In the genomic region with DNA sequence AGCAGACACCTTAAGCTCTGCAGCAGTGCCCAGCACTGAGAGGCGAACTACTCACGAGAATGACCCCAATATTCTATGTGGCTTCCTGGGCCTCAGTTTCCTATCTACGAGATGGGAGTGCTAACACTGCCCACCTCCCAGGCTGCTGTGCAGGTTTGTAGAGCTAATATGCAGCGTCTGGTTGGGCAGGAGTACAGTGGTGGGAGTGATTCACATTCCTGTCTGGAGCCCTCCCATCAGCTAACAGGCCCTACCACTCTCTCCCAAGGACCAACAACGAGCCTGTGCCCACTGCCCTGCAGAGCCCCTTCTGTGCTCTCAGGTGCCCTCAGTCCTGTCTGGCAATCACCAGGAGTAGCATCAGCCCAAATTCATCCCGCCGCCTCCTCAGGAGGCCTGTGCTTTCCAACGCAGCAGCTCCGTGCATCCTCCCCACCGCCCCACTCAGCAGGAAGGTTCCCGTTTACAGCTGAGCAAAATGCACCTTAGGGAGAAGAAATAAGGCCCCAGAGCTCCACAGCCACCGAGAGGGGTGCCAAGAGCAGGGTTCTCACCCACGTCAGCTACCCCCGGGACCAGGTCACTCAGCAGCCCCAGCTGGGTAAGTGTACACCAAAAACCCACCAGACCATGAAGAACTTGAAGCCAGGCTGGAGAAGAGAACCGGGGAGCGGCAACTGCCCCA, we compare ENCODE assay signal across 1 cellular context.
TF ChIP-seq lines count a peak whose summit lies in the region.

No MANE protein-coding gene starts in this region.

TF ChIP-seq in neural cell, 6 proteins besides CTCF, POLR2A, EP300 and RAD21:
- TF ChIP-seq TAF1 (IDR thresholded peaks at IDR 0.05; ENCODE audit: low read depth) = no peak
- no peak for TF ChIP-seq SMC3 (conservative IDR thresholded peaks at IDR 0.05; ENCODE audit: poor library complexity)
TF ChIP-seq in neural cell: peak in this region for 0.
